29 cellular contexts compared by ENCODE assay signal in genomic region chr17:5533486-5534315, GRCh38. TPM values are rescaled to one million over a fixed set of nuclear protein-coding genes. Genes with fewer than 3 reads are reported as not detected.
DNase-seq lines count a peak whose midpoint lies in the region; ATAC-seq, FAIRE-seq and TF ChIP-seq lines count a peak whose summit lies in the region.
"Had no signal": no experiment of that assay in that cellular context is flagged by ENCODE, and none has a peak within 500 bp of the region (broad histone marks: within the 10 kb centered on the region; RNA-seq: fewer than 3 reads in every experiment).

No MANE protein-coding gene starts in this region.

- H3K9ac ChIP-seq in endothelial cell of umbilical vein (replicated peaks; ENCODE audit: extremely low read depth, insufficient read depth, low read length), result no peak overlapping the region

- H3K4me2 ChIP-seq in endothelial cell of umbilical vein (ENCODE audit: insufficient read depth, low read length), result no peak overlapping the region
- H3K4me2 ChIP-seq: A549 had no signal

- intact Hi-C loops in CD4-positive, alpha-beta T cell (cut with DNase I, micrococcal nuclease), result no loop called here
- intact Hi-C loops in endothelial cell of umbilical vein (cut with micrococcal nuclease), result no loop called here

- no peak overlapping the region for H2AFZ ChIP-seq in endothelial cell of umbilical vein (ENCODE audit: low read depth, low read length)

- H3K36me3 ChIP-seq in endothelial cell of umbilical vein (ENCODE audit: control insufficient read depth in 2 of 2, extremely low read depth in 1 of 2, insufficient read depth in 2 of 2, low read length in 2 of 2), result peaks cover 11 to 53% of the 10 kb centered on the region in 2 experiments

- H3K27ac ChIP-seq in CD4-positive, alpha-beta T cell (ENCODE audit: low read depth, low read length), result no peak overlapping the region
- H3K27ac ChIP-seq in endothelial cell of umbilical vein (ENCODE audit: insufficient read depth, low read depth, low read length), result peak overlapping the region; percentile 16
- H3K27ac ChIP-seq: A549, ascending aorta, esophagus squamous epithelium, foreskin keratinocyte, heart right ventricle, lower lobe of right lung had no signal

- H3K27me3 Mint-ChIP-seq in CD4-positive, alpha-beta T cell, result no peaks in the 10 kb centered on the region
- peaks cover 4% of the 10 kb centered on the region for H3K27me3 Mint-ChIP-seq in nephron progenitor cell (ENCODE audit: low read depth, poor library complexity)
- H3K27me3 Mint-ChIP-seq: activated naive CD8-positive, alpha-beta T cell treated with anti-CD3 and anti-CD28 coated beads, Interleukin-2, amount 10 ng/mL, durations not matched to agents 7 days and 5 days; B cell; naive thymus-derived CD8-positive, alpha-beta T cell had no signal

- FAIRE-seq in endothelial cell of umbilical vein (lab: Jason Lieb, UNC), result peak; percentile 58
- FAIRE-seq: A549, HepG2, kidney, small intestine had no signal

- no peak for ATAC-seq in CD4-positive, alpha-beta T cell (ENCODE audit: poor library complexity)
- ATAC-seq in GM18502 (IDR thresholded peaks at IDR 0.05; ENCODE audit: poor library complexity, unreplicated experiment), result no peak
- ATAC-seq: activated CD8-positive, alpha-beta T cell treated with anti-CD3 and anti-CD28 coated beads, Interleukin-2, amount 10 ng/mL, durations not matched to agents 7 days and 5 days; foreskin keratinocyte; HepG2; lower lobe of right lung; naive thymus-derived CD8-positive, alpha-beta T cell; stimulated activated naive CD8-positive, alpha-beta T cell treated with anti-CD3 and anti-CD28 coated beads, Interleukin-15, Interleukin-2, amounts not matched to agents 100 U/mL and 50 U/mL, for 24 hours had no signal

- TF ChIP-seq POLR2A in endothelial cell of umbilical vein (IDR thresholded peaks at IDR 0.05; ENCODE audit: low read depth, low read length), result no peak

- no peaks in the 10 kb centered on the region for H4K20me1 ChIP-seq in endothelial cell of umbilical vein (replicated peaks; ENCODE audit: control insufficient read depth, extremely low read depth, insufficient read depth, low read length)

- H3K4me1 Mint-ChIP-seq in CD4-positive, alpha-beta T cell (ENCODE audit: low read depth), result no peaks in the 10 kb centered on the region
- peaks cover 59% of the 10 kb centered on the region for H3K4me1 Mint-ChIP-seq in nephron progenitor cell
- H3K4me1 Mint-ChIP-seq: activated naive CD8-positive, alpha-beta T cell treated with anti-CD3 and anti-CD28 coated beads, Interleukin-2, amount 10 ng/mL, durations not matched to agents 7 days and 5 days; B cell; H9 had no signal

- peaks cover 9% of the 10 kb centered on the region for H3K4me1 ChIP-seq in endothelial cell of umbilical vein (ENCODE audit: control insufficient read depth, extremely low read depth, insufficient read depth, low read length)
- H3K4me1 ChIP-seq: A549, ascending aorta, esophagus squamous epithelium, foreskin keratinocyte, heart right ventricle, lower lobe of right lung had no signal

- no peaks in the 10 kb centered on the region for H3K79me2 ChIP-seq in endothelial cell of umbilical vein (ENCODE audit: control insufficient read depth, insufficient read depth, low read length)

- peaks cover 96% of the 10 kb centered on the region for H3K36me3 Mint-ChIP-seq in CD4-positive, alpha-beta T cell (ENCODE audit: low read depth)
- peaks cover 5% of the 10 kb centered on the region for H3K36me3 Mint-ChIP-seq in nephron progenitor cell (ENCODE audit: low read depth)

- peak overlapping the region; percentile 60 for H3K27ac Mint-ChIP-seq in CD4-positive, alpha-beta T cell
- peak overlapping the region; percentile 95 for H3K27ac Mint-ChIP-seq in nephron progenitor cell
- H3K27ac Mint-ChIP-seq: activated CD8-positive, alpha-beta T cell treated with anti-CD3 and anti-CD28 coated beads, Interleukin-2, amount 10 ng/mL, durations not matched to agents 7 days and 5 days; B cell had no signal

- POLR2A ChIA-PET in CD4-positive, alpha-beta T cell (lab: Charles Lee), result interaction anchor here (0.5 to 1.1 kb wide), 2 partner anchors 17 to 516 kb away, joined by 3 read pairs; no protein-coding TSS in a partner anchor
- POLR2A ChIA-PET in endothelial cell of umbilical vein (lab: Charles Lee), result interaction anchor here (0.6 kb wide), 1 partner anchor 34 kb away, joined by 9 read pairs; no protein-coding TSS in a partner anchor

- CTCF ChIA-PET in CD4-positive, alpha-beta T cell (lab: Charles Lee), result no interaction called here
- CTCF ChIA-PET in endothelial cell of umbilical vein (lab: Charles Lee), result no interaction called here

- no peak overlapping the region for H3K4me3 ChIP-seq in endothelial cell of umbilical vein (replicated peaks in 1 of 3; ENCODE audit: insufficient read depth in 1 of 3, low read depth in 1 of 3, low read length in 3 of 3)
- H3K4me3 ChIP-seq: A549, ascending aorta, esophagus squamous epithelium, heart right ventricle, lower lobe of right lung had no signal

- TF ChIP-seq CTCF in CD4-positive, alpha-beta T cell (IDR thresholded peaks at IDR 0.05), result no peak
- TF ChIP-seq CTCF in endothelial cell of umbilical vein (IDR thresholded peaks at IDR 0.05; ENCODE audit: extremely low read depth in 1 of 2, insufficient read depth in 1 of 2, low read depth in 1 of 2, low read length in 2 of 2), result no peak
- TF ChIP-seq CTCF in nephron progenitor cell (IDR thresholded peaks at IDR 0.05), result no peak

- H3K9me1 ChIP-seq in endothelial cell of umbilical vein (replicated peaks; ENCODE audit: control insufficient read depth, extremely low read depth, insufficient read depth, low read length), result no peaks in the 10 kb centered on the region

- no peaks in the 10 kb centered on the region for H3K27me3 ChIP-seq in CD4-positive, alpha-beta T cell (ENCODE audit: control insufficient read depth, insufficient read depth, low read length)
- H3K27me3 ChIP-seq in endothelial cell of umbilical vein (ENCODE audit: control insufficient read depth in 2 of 2, insufficient read depth in 2 of 2, low read length in 2 of 2), result no peaks in the 10 kb centered on the region
- H3K27me3 ChIP-seq: ascending aorta, esophagus squamous epithelium, foreskin keratinocyte, heart right ventricle had no signal

- DNase-seq in CD4-positive, alpha-beta T cell, result no peak
- DNase-seq in M059J (ENCODE audit: low read depth), result peak; percentile 36
- peak; percentile 35 for DNase-seq in endothelial cell of umbilical vein (ENCODE audit: low read depth, low spot score)
- no peak for DNase-seq in nephron progenitor cell
- no peak for DNase-seq in activated CD8-positive, alpha-beta memory T cell treated with anti-CD3 and anti-CD28 coated beads, Interleukin-2, amount 50 U/mL, for 48 hours
- DNase-seq in COR-L47 (lab: John Stamatoyannopoulos, UW), result no peak
- no peak for DNase-seq in putamen (ENCODE audit: low spot score)
- DNase-seq: activated CD8-positive, alpha-beta T cell treated with anti-CD3 and anti-CD28 coated beads, Interleukin-2, amount 10 ng/mL, durations not matched to agents 7 days and 5 days; activated naive CD8-positive, alpha-beta T cell treated with anti-CD3 and anti-CD28 coated beads, Interleukin-2, amount 10 ng/mL, durations not matched to agents 7 days and 5 days; CD8-positive, alpha-beta memory T cell; esophagus squamous epithelium; foreskin keratinocyte; H9; heart right ventricle; kidney; lower lobe of right lung; naive thymus-derived CD8-positive, alpha-beta T cell; NCI-H2029 treated with DMSO at 0.1 percent for 48 hours; NCI-H345; NCI-H69; SHP77 treated with DMSO at 0.1 percent for 48 hours; small intestine; stimulated activated CD4-positive, alpha-beta T cell treated with anti-CD3 and anti-CD28 coated beads, Interleukin-1b, Interleukin-23, amount 100 ng/mL, for 48 hours; stimulated activated naive CD8-positive, alpha-beta T cell treated with anti-CD3 and anti-CD28 coated beads, Interleukin-15, Interleukin-2, amounts not matched to agents 100 U/mL and 50 U/mL, for 24 hours had no signal

- dilution Hi-C loops in endothelial cell of umbilical vein (cut with MboI; ENCODE audit: extremely low pct_ligation_motif_present, low sequenced_read_pairs), result no loop called here

- H3K9me3 ChIP-seq in CD4-positive, alpha-beta T cell (ENCODE audit: control insufficient read depth, low read length), result no peaks in the 10 kb centered on the region
- no peaks in the 10 kb centered on the region for H3K9me3 ChIP-seq in endothelial cell of umbilical vein (replicated peaks; ENCODE audit: control insufficient read depth, insufficient read depth, low read length)
- H3K9me3 ChIP-seq: A549, ascending aorta, esophagus squamous epithelium, heart right ventricle, lower lobe of right lung had no signal

- no peak overlapping the region for H3K4me3 Mint-ChIP-seq in CD4-positive, alpha-beta T cell
- H3K4me3 Mint-ChIP-seq in nephron progenitor cell, result no peak overlapping the region
- H3K4me3 Mint-ChIP-seq: activated CD8-positive, alpha-beta T cell treated with anti-CD3 and anti-CD28 coated beads, Interleukin-2, amount 10 ng/mL, durations not matched to agents 7 days and 5 days; activated naive CD8-positive, alpha-beta T cell treated with anti-CD3 and anti-CD28 coated beads, Interleukin-2, amount 10 ng/mL, durations not matched to agents 7 days and 5 days; B cell; CD8-positive, alpha-beta memory T cell; H9; naive thymus-derived CD8-positive, alpha-beta T cell had no signal

- H3K9me3 Mint-ChIP-seq in CD4-positive, alpha-beta T cell, result no peaks in the 10 kb centered on the region
- peaks cover 5% of the 10 kb centered on the region for H3K9me3 Mint-ChIP-seq in nephron progenitor cell
- H3K9me3 Mint-ChIP-seq: activated naive CD8-positive, alpha-beta T cell treated with anti-CD3 and anti-CD28 coated beads, Interleukin-2, amount 10 ng/mL, durations not matched to agents 7 days and 5 days; CD8-positive, alpha-beta memory T cell; H9; naive thymus-derived CD8-positive, alpha-beta T cell had no signal

- BruUV-seq in endothelial cell of umbilical vein (replicated peaks; lab: Mats Ljungman, UMichigan), result no TSS peak

RNA-seq across cellular contexts. Expression of gene MIS12, which starts 47.3 kb away (rescaled TPM):
- 10 to 100 TPM; 19.2 to 20.3 TPM for total RNA-seq in CD4-positive, alpha-beta T cell
- 32.6 and 35.6 TPM in 2 replicates for total RNA-seq in M059J (2014; rRNA removed; shearing (Covaris generic))
- total RNA-seq in endothelial cell of umbilical vein, result 18.6 and 20.1 TPM in 2 replicates
- 6.1 and 8.3 TPM in 2 replicates for polyA plus RNA-seq in endothelial cell of umbilical vein
- 8.4 and 9.6 TPM in 2 replicates for polyA plus RNA-seq in endothelial cell of umbilical vein (2011; cell fraction: cytosol; rRNA removed)
- 14.6 and 24.1 TPM in 2 replicates for polyA plus RNA-seq in endothelial cell of umbilical vein (2011; cell fraction: nucleus; rRNA removed)
- 12.9 and 15.0 TPM in 2 replicates for polyA plus RNA-seq in endothelial cell of umbilical vein (2012)
- 16.3 and 20.6 TPM in 2 replicates for polyA minus RNA-seq in endothelial cell of umbilical vein
- polyA minus RNA-seq in endothelial cell of umbilical vein (2011; cell fraction: cytosol; rRNA and poly(A)+ RNA removed), result 13.1 TPM
- 12.2 and 19.2 TPM in 2 replicates for polyA minus RNA-seq in endothelial cell of umbilical vein (2011; cell fraction: nucleus; rRNA and poly(A)+ RNA removed)

RNA-seq across cellular contexts. Expression of gene DERL2, which starts 47.7 kb away (rescaled TPM):
- 10 to 100 TPM; 88.3 to 98.7 TPM for total RNA-seq in CD4-positive, alpha-beta T cell
- total RNA-seq in M059J (2014; rRNA removed; shearing (Covaris generic)), result 75.0 and 77.8 TPM in 2 replicates
- total RNA-seq in endothelial cell of umbilical vein, result 72.4 and 84.5 TPM in 2 replicates
- 84.7 and 117 TPM in 2 replicates for polyA plus RNA-seq in endothelial cell of umbilical vein
- polyA plus RNA-seq in endothelial cell of umbilical vein (2011; cell fraction: cytosol; rRNA removed), result 79.6 and 88.7 TPM in 2 replicates
- 79.3 and 94.5 TPM in 2 replicates for polyA plus RNA-seq in endothelial cell of umbilical vein (2011; cell fraction: nucleus; rRNA removed)
- polyA plus RNA-seq in endothelial cell of umbilical vein (2012), result 77.4 and 94.8 TPM in 2 replicates
- 47.2 and 48.8 TPM in 2 replicates for polyA minus RNA-seq in endothelial cell of umbilical vein
- 57.2 TPM for polyA minus RNA-seq in endothelial cell of umbilical vein (2011; cell fraction: cytosol; rRNA and poly(A)+ RNA removed)
- polyA minus RNA-seq in endothelial cell of umbilical vein (2011; cell fraction: nucleus; rRNA and poly(A)+ RNA removed), result 34.2 and 41.7 TPM in 2 replicates

RNA-seq across cellular contexts. Expression of gene NLRP1, which starts 50.6 kb away (rescaled TPM):
- total RNA-seq in CD4-positive, alpha-beta T cell, result 100 to 1,000 TPM; 254 to 258 TPM
- 18.3 and 23.5 TPM in 2 replicates for total RNA-seq in M059J (2014; rRNA removed; shearing (Covaris generic))
- total RNA-seq in endothelial cell of umbilical vein, result 50.0 and 53.9 TPM in 2 replicates
- 43.8 and 48.6 TPM in 2 replicates for polyA plus RNA-seq in endothelial cell of umbilical vein
- polyA plus RNA-seq in endothelial cell of umbilical vein (2011; cell fraction: cytosol; rRNA removed), result 25.9 and 30.3 TPM in 2 replicates
- polyA plus RNA-seq in endothelial cell of umbilical vein (2011; cell fraction: nucleus; rRNA removed), result 216 and 219 TPM in 2 replicates
- polyA plus RNA-seq in endothelial cell of umbilical vein (2012), result 50.3 and 61.8 TPM in 2 replicates
- 73.6 and 74.8 TPM in 2 replicates for polyA minus RNA-seq in endothelial cell of umbilical vein
- polyA minus RNA-seq in endothelial cell of umbilical vein (2011; cell fraction: cytosol; rRNA and poly(A)+ RNA removed), result not detected
- polyA minus RNA-seq in endothelial cell of umbilical vein (2011; cell fraction: nucleus; rRNA and poly(A)+ RNA removed), result 52.5 and 61.5 TPM in 2 replicates

Comparison
In these comparisons a context has a peak if more than half of its experiments do, and no peak if none do; other contexts are left out.
1. DNase-seq: peak in M059J (single experiment) and endothelial cell of umbilical vein (single experiment); none in CD4-positive, alpha-beta T cell (0 of 10), nephron progenitor cell (single experiment), activated CD8-positive, alpha-beta memory T cell treated with anti-CD3 and anti-CD28 coated beads, Interleukin-2, amount 50 U/mL, for 48 hours (single experiment), COR-L47 (single experiment) and putamen (single experiment).